ENCODE assay signal across 23 cellular contexts in the genomic region with DNA sequence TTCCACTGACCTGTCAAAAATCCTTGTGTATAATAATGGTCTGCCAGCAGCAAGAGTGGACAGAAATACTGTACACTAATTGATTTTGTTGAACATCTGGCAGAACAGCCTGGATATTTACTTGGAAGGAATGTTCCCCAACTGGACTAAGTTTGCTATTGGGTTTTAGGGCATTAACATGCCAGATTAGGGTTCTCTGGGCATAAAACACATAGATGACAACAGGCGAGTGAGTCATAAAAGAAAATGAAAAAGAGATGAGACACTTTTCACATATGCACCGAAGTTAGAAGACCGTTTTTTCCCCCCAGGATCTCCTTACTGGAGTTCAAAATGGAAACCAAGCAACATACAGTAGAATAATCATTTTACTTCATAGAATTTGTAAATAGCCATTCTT.
"Had no signal": no experiment of that assay in that cellular context is flagged by ENCODE, and none has a peak within 500 bp of the region (broad histone marks: within the 10 kb centered on the region; RNA-seq: fewer than 3 reads in every experiment).

No MANE protein-coding gene starts in this region.

- FAIRE-seq: kidney, pancreas, urothelium cell line had no signal

- H3K4me3 Mint-ChIP-seq: activated CD8-positive, alpha-beta T cell treated with anti-CD3 and anti-CD28 coated beads, Interleukin-2, amount 10 ng/mL, durations not matched to agents 7 days and 5 days; brain; nephron progenitor cell; stimulated activated naive CD8-positive, alpha-beta T cell treated with anti-CD3 and anti-CD28 coated beads, Interleukin-15, Interleukin-2, amounts not matched to agents 100 ng/mL and 50 ng/mL, for 24 hours had no signal

- H3K27ac Mint-ChIP-seq: activated CD8-positive, alpha-beta T cell treated with anti-CD3 and anti-CD28 coated beads, Interleukin-2, amount 10 ng/mL, durations not matched to agents 7 days and 5 days; activated naive CD4-positive, alpha-beta T cell treated with anti-CD3 and anti-CD28 coated beads, Interleukin-2, amount 50 U/mL, for 72 hours; nephron progenitor cell; stimulated activated naive CD8-positive, alpha-beta T cell treated with anti-CD3 and anti-CD28 coated beads, Interleukin-15, Interleukin-2, amounts not matched to agents 100 ng/mL and 50 ng/mL, for 24 hours had no signal

- ATAC-seq: activated CD8-positive, alpha-beta T cell treated with anti-CD3 and anti-CD28 coated beads, Interleukin-2, amount 10 ng/mL, durations not matched to agents 7 days and 5 days; activated naive CD4-positive, alpha-beta T cell treated with anti-CD3 and anti-CD28 coated beads, Interleukin-2, amount 50 U/mL, for 72 hours; lower lobe of right lung; mucosa of descending colon; pancreas; psoas muscle had no signal

- H3K4me3 ChIP-seq: lower lobe of right lung, mucosa of descending colon, pancreas, psoas muscle, right atrium auricular region, tibial nerve had no signal

- H3K27me3 Mint-ChIP-seq: brain; stimulated activated naive CD8-positive, alpha-beta T cell treated with anti-CD3 and anti-CD28 coated beads, Interleukin-15, Interleukin-2, amounts not matched to agents 100 ng/mL and 50 ng/mL, for 24 hours had no signal

- H3K4me1 ChIP-seq: lower lobe of right lung, pancreas, psoas muscle, right atrium auricular region had no signal

- H3K36me3 ChIP-seq: lower lobe of right lung, pancreas, right atrium auricular region, tibial nerve had no signal

- H3K27me3 ChIP-seq: pancreas, right atrium auricular region, tibial nerve had no signal

- H3K9me3 ChIP-seq: lower lobe of right lung, mucosa of descending colon, pancreas, psoas muscle, right atrium auricular region, tibial nerve had no signal

- H3K27ac ChIP-seq: epithelial cell of prostate, lower lobe of right lung, pancreas, psoas muscle, right atrium auricular region, tibial nerve had no signal

- H3K36me3 Mint-ChIP-seq: activated naive CD4-positive, alpha-beta T cell treated with anti-CD3 and anti-CD28 coated beads, Interleukin-2, amount 50 U/mL, for 72 hours; brain had no signal

- H3K4me1 Mint-ChIP-seq: nephron progenitor cell had no signal

- H3K9me3 Mint-ChIP-seq: brain, nephron progenitor cell had no signal

- DNase-seq: activated CD4-positive, alpha-beta T cell treated with anti-CD3 and anti-CD28 coated beads for 1 hour; activated CD4-positive, alpha-beta T cell treated with anti-CD3 and anti-CD28 coated beads, Interleukin-2, amount 50 U/mL, for 1 hour; activated CD8-positive, alpha-beta T cell treated with anti-CD3 and anti-CD28 coated beads, Interleukin-2, amount 10 ng/mL, durations not matched to agents 7 days and 5 days; activated gamma-delta T cell treated with Interleukin-2 at 50 U/mL for 16 hours; aorta; foreskin melanocyte; kidney; lower lobe of right lung; mesendoderm; mucosa of descending colon; nephron progenitor cell; pancreas; psoas muscle; stimulated activated CD4-positive, alpha-beta T cell treated with anti-CD3 and anti-CD28 coated beads, Interleukin-12 subunit alpha, Interleukin-12 subunit beta, amount 100 ng/mL, for 4 hours; stimulated activated CD4-positive, alpha-beta T cell treated with anti-CD3 and anti-CD28 coated beads, Interleukin-1b, Interleukin-23, amount 100 ng/mL, for 48 hours; substantia nigra had no signal
